Comparison of ENCODE assay signal across 15 cellular contexts in genomic region chr2:21836766-21837543, GRCh38.
A peak's percentile ranks its signal among the peaks of the same experiment; 100 is the strongest.
DNase-seq lines count a peak whose midpoint lies in the region; ATAC-seq and TF ChIP-seq lines count a peak whose summit lies in the region.
"Had no signal": no experiment of that assay in that cellular context is flagged by ENCODE, and none has a peak within 500 bp of the region (broad histone marks: within the 10 kb centered on the region; RNA-seq: fewer than 3 reads in every experiment).

No MANE protein-coding gene starts in this region.

- DNase-seq in HFFc6 (peak; percentile 29), OCI-M1 (lab: John Stamatoyannopoulos, UW) (peak; percentile 4), fibroblast of peridontal ligament (ENCODE audit: extremely low read depth) (peak; percentile 83), sciatic nerve (ENCODE audit: low spot score) (no peak), NCI-H524 (lab: John Stamatoyannopoulos, UW) (no peak), chondrocyte (ENCODE audit: low spot score) (no peak), cardiac septum (ENCODE audit: low spot score) (no peak), SW 1271 (lab: John Stamatoyannopoulos, UW) (no peak)
- DNase-seq: activated CD4-positive, alpha-beta T cell treated with anti-CD3 and anti-CD28 coated beads for 1 hour; activated naive CD4-positive, alpha-beta T cell treated with anti-CD3 and anti-CD28 coated beads, Interleukin-2, amount 50 U/mL, for 16 hours; CD4-positive, CD25-positive, alpha-beta regulatory T cell; NCI-H2029 treated with DMSO at 0.1 percent for 48 hours; right cardiac atrium; stimulated activated CD4-positive, alpha-beta T cell treated with anti-CD3 and anti-CD28 coated beads, Interleukin-4, amount 100 ng/mL, for 1 hour; tibial artery had no signal

- peaks cover 1% of the 10 kb centered on the region; the same call in 1 of the 2 replicates for H3K27me3 Mint-ChIP-seq in HFFc6 (ENCODE audit: insufficient read depth)
- peaks cover 1% of the 10 kb centered on the region for H3K27me3 Mint-ChIP-seq in chondrocyte (ENCODE audit: low read depth)
- H3K27me3 Mint-ChIP-seq: CD4-positive, CD25-positive, alpha-beta regulatory T cell had no signal

- no peak overlapping the region for H3K27ac Mint-ChIP-seq in HFFc6
- H3K27ac Mint-ChIP-seq in chondrocyte (ENCODE audit: unreplicated experiment) = no peak overlapping the region
- H3K27ac Mint-ChIP-seq: CD4-positive, CD25-positive, alpha-beta regulatory T cell had no signal

- intact Hi-C loops in sciatic nerve (cut with DNase I) = no loop called here
- intact Hi-C loops in cardiac septum (cut with DNase I) = no loop called here

- no peak overlapping the region for H3K4me3 Mint-ChIP-seq in HFFc6
- no peak overlapping the region for H3K4me3 Mint-ChIP-seq in chondrocyte (ENCODE audit: unreplicated experiment)
- H3K4me3 Mint-ChIP-seq: CD4-positive, CD25-positive, alpha-beta regulatory T cell had no signal

- H3K9me3 Mint-ChIP-seq in HFFc6 (peaks cover 26% of the 10 kb centered on the region), chondrocyte (ENCODE audit: low read depth) (no peaks in the 10 kb centered on the region)

- ATAC-seq in sciatic nerve = peak; percentile 45
- ATAC-seq: right cardiac atrium had no signal

- H3K4me1 Mint-ChIP-seq in HFFc6 (ENCODE audit: low read depth) = no peaks in the 10 kb centered on the region
- H3K4me1 Mint-ChIP-seq in chondrocyte (ENCODE audit: low read depth) = no peaks in the 10 kb centered on the region
- H3K4me1 Mint-ChIP-seq: CD4-positive, CD25-positive, alpha-beta regulatory T cell had no signal

- H3K36me3 Mint-ChIP-seq in HFFc6 (ENCODE audit: low read depth) (no peaks in the 10 kb centered on the region; the same call in 1 of the 2 replicates), chondrocyte (ENCODE audit: low read depth) (no peaks in the 10 kb centered on the region)
- H3K36me3 Mint-ChIP-seq: CD4-positive, CD25-positive, alpha-beta regulatory T cell had no signal

- no peak for TF ChIP-seq CTCF in HFFc6 (IDR thresholded peaks at IDR 0.05)
- no peak for TF ChIP-seq CTCF in chondrocyte (IDR thresholded peaks at IDR 0.05)

Comparison
In these comparisons a context has a peak if more than half of its experiments do, and no peak if none do; other contexts are left out.
1. DNase-seq: peak in HFFc6 (single experiment), OCI-M1 (single experiment) and fibroblast of peridontal ligament (single experiment); none in sciatic nerve (single experiment), NCI-H524 (0 of 2), chondrocyte (single experiment), cardiac septum (single experiment) and SW 1271 (0 of 2).